In the genomic region with DNA sequence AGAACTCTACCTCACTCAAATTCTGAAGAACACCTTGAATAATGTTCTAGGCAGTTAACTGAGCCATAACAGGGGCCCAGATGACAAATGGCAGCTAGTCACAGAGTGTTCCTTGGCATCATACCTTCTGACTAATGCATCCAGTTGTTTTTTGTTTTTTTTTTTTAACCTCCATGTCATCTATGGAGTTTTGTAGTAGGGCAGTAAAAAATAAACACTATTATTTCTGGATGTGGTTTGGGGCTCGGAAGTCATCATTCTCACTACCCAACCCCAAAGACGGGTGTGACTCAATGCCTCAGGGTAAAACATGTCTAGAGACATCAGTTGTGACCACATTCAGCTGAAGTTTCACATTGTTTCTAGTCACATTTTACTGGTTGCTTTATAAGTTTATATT, we compare ENCODE assay signal across 8 cellular contexts.
A peak's percentile ranks its signal among the peaks of the same experiment; 100 is the strongest.
DNase-seq lines count a peak whose midpoint lies in the region; ATAC-seq and TF ChIP-seq lines count a peak whose summit lies in the region.

No MANE protein-coding gene starts in this region.

- ATAC-seq in HG03460 (IDR thresholded peaks at IDR 0.05; ENCODE audit: unreplicated experiment) (peak; percentile 90), HG02588 (IDR thresholded peaks at IDR 0.05; ENCODE audit: unreplicated experiment) (no peak)

- H3K4me3 ChIP-seq in brain microvascular endothelial cell (ENCODE audit: low read depth, low read length), result no peak overlapping the region

- in situ Hi-C loops in brain microvascular endothelial cell (cut with HindIII; ENCODE audit: low pct_ligation_motif_present, low sequenced_read_pairs), result no loop called here

- TF ChIP-seq CTCF in GM20000 (IDR thresholded peaks at IDR 0.05; ENCODE audit: extremely low read depth, missing control alignments) (no peak), brain microvascular endothelial cell (IDR thresholded peaks at IDR 0.05; ENCODE audit: low read depth, low read length, missing control alignments) (no peak)

- H3K27ac ChIP-seq in brain microvascular endothelial cell, result no peak overlapping the region

- no peaks in the 10 kb centered on the region for H3K36me3 ChIP-seq in brain microvascular endothelial cell (replicated peaks)

- DNase-seq in EH (ENCODE audit: low read depth), result peak; percentile 86
- DNase-seq in GM20000 (ENCODE audit: low spot score), result peak; percentile 7
- DNase-seq in brain microvascular endothelial cell, result peak; percentile 29
- no peak for DNase-seq in dedifferentiated amniotic fluid mesenchymal stem cell (ENCODE audit: extremely low spot score)
- DNase-seq in NCI-H1930 (lab: John Stamatoyannopoulos, UW), result no peak
- DNase-seq in NCI-H1436 treated with DMSO at 0.1 percent for 48 hours (lab: John Stamatoyannopoulos, UW), result no peak

- H3K27me3 ChIP-seq in brain microvascular endothelial cell (replicated peaks), result no peaks in the 10 kb centered on the region

Comparison
In these comparisons a context has a peak if more than half of its experiments do, and no peak if none do; other contexts are left out.
1. DNase-seq: peak in EH (single experiment), GM20000 (single experiment) and brain microvascular endothelial cell (single experiment); none in dedifferentiated amniotic fluid mesenchymal stem cell (single experiment), NCI-H1930 (0 of 2) and NCI-H1436 treated with DMSO at 0.1 percent for 48 hours (single experiment).